8 cellular contexts compared by ENCODE assay signal in genomic region chr1:229624906-229625871, GRCh38. TPM values are rescaled to one million over a fixed set of nuclear protein-coding genes. Genes with fewer than 3 reads are reported as not detected.
A peak's percentile ranks its signal among the peaks of the same experiment; 100 is the strongest.
DNase-seq lines count a peak whose midpoint lies in the region; ATAC-seq and TF ChIP-seq lines count a peak whose summit lies in the region.

No MANE protein-coding gene starts in this region.

- H3K9me3 ChIP-seq in left ventricle myocardium inferior (replicated peaks) (no peaks in the 10 kb centered on the region), prostate gland (no peaks in the 10 kb centered on the region), uterus (no peaks in the 10 kb centered on the region)

- peaks cover 30% of the 10 kb centered on the region for H3K36me3 Mint-ChIP-seq in activated naive CD8-positive, alpha-beta T cell treated with anti-CD3 and anti-CD28 coated beads, Interleukin-2, amount 50 U/mL, for 24 hours (ENCODE audit: low read depth)

- TF ChIP-seq POLR2A in prostate gland (IDR thresholded peaks at IDR 0.05): no peak
- no peak for TF ChIP-seq POLR2A in uterus (IDR thresholded peaks at IDR 0.05)

- peaks cover 66% of the 10 kb centered on the region for H3K4me1 Mint-ChIP-seq in activated naive CD8-positive, alpha-beta T cell treated with anti-CD3 and anti-CD28 coated beads, Interleukin-2, amount 50 U/mL, for 24 hours

- H3K4me3 ChIP-seq in left ventricle myocardium inferior: peak overlapping the region; percentile 97
- peak overlapping the region; percentile 90 to 94 for H3K4me3 ChIP-seq in prostate gland
- peak overlapping the region; percentile 81 to 97 for H3K4me3 ChIP-seq in uterus

- H3K27ac ChIP-seq in left ventricle myocardium inferior (replicated peaks) (peak overlapping the region; percentile 94), prostate gland (peak overlapping the region; percentile 81 to 92), uterus (peak overlapping the region; percentile 94 to 96)

- H3K4me1 ChIP-seq in left ventricle myocardium inferior (peaks cover 69% of the 10 kb centered on the region), prostate gland (replicated peaks) (peaks cover 4% of the 10 kb centered on the region), uterus (peaks cover 9 to 15% of the 10 kb centered on the region in 2 donors)

- DNase-seq in Daoy (ENCODE audit: low read depth) (peak; percentile 50), KG1 (lab: John Stamatoyannopoulos, UW) (peak; percentile 6), SKM-1 (lab: John Stamatoyannopoulos, UW; ENCODE audit: unreplicated experiment) (peak; percentile 60), left ventricle myocardium inferior (peak; percentile 47), prostate gland (ENCODE audit: low spot score) (peak; percentile 32), uterus (peak; percentile 28 to 48)
- peak; percentile 59 for DNase-seq in activated naive CD8-positive, alpha-beta T cell treated with anti-CD3 and anti-CD28 coated beads, Interleukin-2, amount 50 U/mL, for 24 hours

- H3K27ac Mint-ChIP-seq in activated naive CD8-positive, alpha-beta T cell treated with anti-CD3 and anti-CD28 coated beads, Interleukin-2, amount 50 U/mL, for 24 hours: peak overlapping the region; percentile 92

- H3K27me3 ChIP-seq in left ventricle myocardium inferior (ENCODE audit: low read depth): no peaks in the 10 kb centered on the region
- H3K27me3 ChIP-seq in prostate gland (replicated peaks; ENCODE audit: insufficient read depth): no peaks in the 10 kb centered on the region
- H3K27me3 ChIP-seq in uterus: no peaks in the 10 kb centered on the region

- no peaks in the 10 kb centered on the region for H3K9me3 Mint-ChIP-seq in activated naive CD8-positive, alpha-beta T cell treated with anti-CD3 and anti-CD28 coated beads, Interleukin-2, amount 50 U/mL, for 24 hours

- H3K36me3 ChIP-seq in left ventricle myocardium inferior (no peaks in the 10 kb centered on the region), prostate gland (no peaks in the 10 kb centered on the region), uterus (no peaks in the 10 kb centered on the region)

- no peaks in the 10 kb centered on the region for H3K27me3 Mint-ChIP-seq in activated naive CD8-positive, alpha-beta T cell treated with anti-CD3 and anti-CD28 coated beads, Interleukin-2, amount 50 U/mL, for 24 hours

- TF ChIP-seq CTCF in left ventricle myocardium inferior (IDR thresholded peaks at IDR 0.05; ENCODE audit: borderline replicate concordance) (no peak), prostate gland (IDR thresholded peaks at IDR 0.05) (peak in 1 of 4 experiments; percentile 13), uterus (IDR thresholded peaks at IDR 0.05) (no peak)

- 2% methylated on average over 51 of the region's 86 CpGs for whole genome bisulfite sequencing in prostate gland

- intact Hi-C loops in left ventricle myocardium inferior (cut with micrococcal nuclease) (loop anchor here (10.0 kb wide), 1 partner anchor 60 kb away; no protein-coding TSS in a partner anchor), prostate gland (cut with DNase I) (no loop called here), uterus (cut with DNase I; ENCODE audit: low total_unique reads) (loop anchor here (5.0 kb wide), 1 partner anchor 68 kb away; the partner anchor contains the start of gene ABCB10)

- peak; percentile 41 for ATAC-seq in GM21717 (IDR thresholded peaks at IDR 0.05; ENCODE audit: unreplicated experiment)
- peak; percentile 25 for ATAC-seq in activated naive CD8-positive, alpha-beta T cell treated with anti-CD3 and anti-CD28 coated beads, Interleukin-2, amount 50 U/mL, for 24 hours

- H3K4me3 Mint-ChIP-seq in activated naive CD8-positive, alpha-beta T cell treated with anti-CD3 and anti-CD28 coated beads, Interleukin-2, amount 50 U/mL, for 24 hours: peak overlapping the region; percentile 96

RNA-seq across cellular contexts. Expression of gene TAF5L, which starts 0.7 kb away (rescaled TPM):
- 13.2 and 18.7 TPM in 2 replicates for total RNA-seq in Daoy (2014; rRNA removed; shearing (Covaris generic))
- 9.3 TPM for total RNA-seq in left ventricle myocardium inferior
- 10 to 100 TPM; 14.0 to 17.2 TPM for total RNA-seq in prostate gland
- total RNA-seq in uterus: 10 to 100 TPM in 2 of 4 donors, 1 to 10 TPM in 1, under 1 TPM in 1; 0.88 to 22.2 (median 9.2) TPM

RNA-seq across cellular contexts. Expression of gene URB2, which starts 0.9 kb away (rescaled TPM):
- total RNA-seq in Daoy (2014; rRNA removed; shearing (Covaris generic)): 21.4 and 23.0 TPM in 2 replicates
- total RNA-seq in left ventricle myocardium inferior (3.5 TPM), prostate gland (10 to 100 TPM in 1 of 2 donors, 1 to 10 TPM in 1; 5.6 to 11.9 TPM), uterus (10 to 100 TPM in 2 of 4 donors, 1 to 10 TPM in 2; 2.3 to 17.8 (median 8.6) TPM)

Comparison
In these comparisons a context has a peak if more than half of its experiments do, and no peak if none do; other contexts are left out.
1. Peak in every context shown above with its lines: DNase-seq, ATAC-seq, H3K4me3 ChIP-seq and H3K27ac ChIP-seq.
2. DNase-seq: peak in every context shown above with its lines; median percentile 60 in SKM-1; 59 in activated naive CD8-positive, alpha-beta T cell treated with anti-CD3 and anti-CD28 coated beads, Interleukin-2, amount 50 U/mL, for 24 hours; 50 in Daoy; 47 in left ventricle myocardium inferior; 38 in uterus; 32 in prostate gland; 6 in KG1.